Comparison of ENCODE assay signal across 1 cellular context in the genomic region with DNA sequence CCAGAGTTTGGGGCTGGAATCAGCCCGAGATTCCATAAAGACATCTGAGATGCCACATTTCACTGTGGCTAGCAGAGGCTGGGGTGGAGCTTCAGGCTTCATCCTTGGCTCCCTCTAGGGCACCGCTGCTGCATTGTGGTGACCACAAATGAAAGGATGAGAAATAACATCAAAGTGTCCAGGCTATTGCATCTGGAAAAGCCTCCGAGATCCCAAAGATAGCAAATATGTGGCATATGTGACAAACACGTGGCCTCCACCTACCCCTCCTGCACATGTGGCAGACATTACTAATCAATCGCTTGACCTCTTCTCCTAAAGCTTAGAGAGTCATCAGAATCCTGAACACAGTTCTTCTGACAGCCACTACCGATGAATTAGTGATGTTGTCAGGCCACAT.
TF ChIP-seq lines count a peak whose summit lies in the region.

No MANE protein-coding gene starts in this region.

TF ChIP-seq in K562, 482 proteins besides CTCF, POLR2A, EP300 and RAD21 (continued from another document):
- TF ChIP-seq, protein P1, sequence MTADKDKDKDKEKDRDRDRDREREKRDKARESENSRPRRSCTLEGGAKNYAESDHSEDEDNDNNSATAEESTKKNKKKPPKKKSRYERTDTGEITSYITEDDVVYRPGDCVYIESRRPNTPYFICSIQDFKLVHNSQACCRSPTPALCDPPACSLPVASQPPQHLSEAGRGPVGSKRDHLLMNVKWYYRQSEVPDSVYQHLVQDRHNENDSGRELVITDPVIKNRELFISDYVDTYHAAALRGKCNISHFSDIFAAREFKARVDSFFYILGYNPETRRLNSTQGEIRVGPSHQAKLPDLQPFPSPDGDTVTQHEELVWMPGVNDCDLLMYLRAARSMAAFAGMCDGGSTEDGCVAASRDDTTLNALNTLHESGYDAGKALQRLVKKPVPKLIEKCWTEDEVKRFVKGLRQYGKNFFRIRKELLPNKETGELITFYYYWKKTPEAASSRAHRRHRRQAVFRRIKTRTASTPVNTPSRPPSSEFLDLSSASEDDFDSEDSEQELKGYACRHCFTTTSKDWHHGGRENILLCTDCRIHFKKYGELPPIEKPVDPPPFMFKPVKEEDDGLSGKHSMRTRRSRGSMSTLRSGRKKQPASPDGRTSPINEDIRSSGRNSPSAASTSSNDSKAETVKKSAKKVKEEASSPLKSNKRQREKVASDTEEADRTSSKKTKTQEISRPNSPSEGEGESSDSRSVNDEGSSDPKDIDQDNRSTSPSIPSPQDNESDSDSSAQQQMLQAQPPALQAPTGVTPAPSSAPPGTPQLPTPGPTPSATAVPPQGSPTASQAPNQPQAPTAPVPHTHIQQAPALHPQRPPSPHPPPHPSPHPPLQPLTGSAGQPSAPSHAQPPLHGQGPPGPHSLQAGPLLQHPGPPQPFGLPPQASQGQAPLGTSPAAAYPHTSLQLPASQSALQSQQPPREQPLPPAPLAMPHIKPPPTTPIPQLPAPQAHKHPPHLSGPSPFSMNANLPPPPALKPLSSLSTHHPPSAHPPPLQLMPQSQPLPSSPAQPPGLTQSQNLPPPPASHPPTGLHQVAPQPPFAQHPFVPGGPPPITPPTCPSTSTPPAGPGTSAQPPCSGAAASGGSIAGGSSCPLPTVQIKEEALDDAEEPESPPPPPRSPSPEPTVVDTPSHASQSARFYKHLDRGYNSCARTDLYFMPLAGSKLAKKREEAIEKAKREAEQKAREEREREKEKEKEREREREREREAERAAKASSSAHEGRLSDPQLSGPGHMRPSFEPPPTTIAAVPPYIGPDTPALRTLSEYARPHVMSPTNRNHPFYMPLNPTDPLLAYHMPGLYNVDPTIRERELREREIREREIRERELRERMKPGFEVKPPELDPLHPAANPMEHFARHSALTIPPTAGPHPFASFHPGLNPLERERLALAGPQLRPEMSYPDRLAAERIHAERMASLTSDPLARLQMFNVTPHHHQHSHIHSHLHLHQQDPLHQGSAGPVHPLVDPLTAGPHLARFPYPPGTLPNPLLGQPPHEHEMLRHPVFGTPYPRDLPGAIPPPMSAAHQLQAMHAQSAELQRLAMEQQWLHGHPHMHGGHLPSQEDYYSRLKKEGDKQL (CRISPR knock-in tag; IDR thresholded peaks at IDR 0.05; ENCODE audit: borderline replicate concordance), result no peak
- TF ChIP-seq, protein P2, sequence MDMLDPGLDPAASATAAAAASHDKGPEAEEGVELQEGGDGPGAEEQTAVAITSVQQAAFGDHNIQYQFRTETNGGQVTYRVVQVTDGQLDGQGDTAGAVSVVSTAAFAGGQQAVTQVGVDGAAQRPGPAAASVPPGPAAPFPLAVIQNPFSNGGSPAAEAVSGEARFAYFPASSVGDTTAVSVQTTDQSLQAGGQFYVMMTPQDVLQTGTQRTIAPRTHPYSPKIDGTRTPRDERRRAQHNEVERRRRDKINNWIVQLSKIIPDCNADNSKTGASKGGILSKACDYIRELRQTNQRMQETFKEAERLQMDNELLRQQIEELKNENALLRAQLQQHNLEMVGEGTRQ (CRISPR knock-in tag; IDR thresholded peaks at IDR 0.05), result 0 out of 2 replicates have a peak, but pooled peaks have one; percentile 4
- TF ChIP-seq ZBTB17 (CRISPR knock-in tag; IDR thresholded peaks at IDR 0.05) (peak; percentile 96), NCOA1 (IDR thresholded peaks at IDR 0.05; ENCODE audit: low read depth) (no peak), ZNF23 (CRISPR knock-in tag; IDR thresholded peaks at IDR 0.05) (peak; percentile 86), L3MBTL2 (IDR thresholded peaks at IDR 0.05) (peak; percentile 54; the same call in 1 of the 2 replicates), BCOR (IDR thresholded peaks at IDR 0.05) (no peak)
- TF ChIP-seq, protein P3, sequence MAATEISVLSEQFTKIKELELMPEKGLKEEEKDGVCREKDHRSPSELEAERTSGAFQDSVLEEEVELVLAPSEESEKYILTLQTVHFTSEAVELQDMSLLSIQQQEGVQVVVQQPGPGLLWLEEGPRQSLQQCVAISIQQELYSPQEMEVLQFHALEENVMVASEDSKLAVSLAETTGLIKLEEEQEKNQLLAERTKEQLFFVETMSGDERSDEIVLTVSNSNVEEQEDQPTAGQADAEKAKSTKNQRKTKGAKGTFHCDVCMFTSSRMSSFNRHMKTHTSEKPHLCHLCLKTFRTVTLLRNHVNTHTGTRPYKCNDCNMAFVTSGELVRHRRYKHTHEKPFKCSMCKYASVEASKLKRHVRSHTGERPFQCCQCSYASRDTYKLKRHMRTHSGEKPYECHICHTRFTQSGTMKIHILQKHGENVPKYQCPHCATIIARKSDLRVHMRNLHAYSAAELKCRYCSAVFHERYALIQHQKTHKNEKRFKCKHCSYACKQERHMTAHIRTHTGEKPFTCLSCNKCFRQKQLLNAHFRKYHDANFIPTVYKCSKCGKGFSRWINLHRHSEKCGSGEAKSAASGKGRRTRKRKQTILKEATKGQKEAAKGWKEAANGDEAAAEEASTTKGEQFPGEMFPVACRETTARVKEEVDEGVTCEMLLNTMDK (IDR thresholded peaks at IDR 0.05; ENCODE audit: borderline replicate concordance, insufficient read depth, low read depth, low read length, poor library complexity, severe bottlenecking), result peak; percentile 18
